8 cellular contexts compared by ENCODE assay signal in the genomic region with DNA sequence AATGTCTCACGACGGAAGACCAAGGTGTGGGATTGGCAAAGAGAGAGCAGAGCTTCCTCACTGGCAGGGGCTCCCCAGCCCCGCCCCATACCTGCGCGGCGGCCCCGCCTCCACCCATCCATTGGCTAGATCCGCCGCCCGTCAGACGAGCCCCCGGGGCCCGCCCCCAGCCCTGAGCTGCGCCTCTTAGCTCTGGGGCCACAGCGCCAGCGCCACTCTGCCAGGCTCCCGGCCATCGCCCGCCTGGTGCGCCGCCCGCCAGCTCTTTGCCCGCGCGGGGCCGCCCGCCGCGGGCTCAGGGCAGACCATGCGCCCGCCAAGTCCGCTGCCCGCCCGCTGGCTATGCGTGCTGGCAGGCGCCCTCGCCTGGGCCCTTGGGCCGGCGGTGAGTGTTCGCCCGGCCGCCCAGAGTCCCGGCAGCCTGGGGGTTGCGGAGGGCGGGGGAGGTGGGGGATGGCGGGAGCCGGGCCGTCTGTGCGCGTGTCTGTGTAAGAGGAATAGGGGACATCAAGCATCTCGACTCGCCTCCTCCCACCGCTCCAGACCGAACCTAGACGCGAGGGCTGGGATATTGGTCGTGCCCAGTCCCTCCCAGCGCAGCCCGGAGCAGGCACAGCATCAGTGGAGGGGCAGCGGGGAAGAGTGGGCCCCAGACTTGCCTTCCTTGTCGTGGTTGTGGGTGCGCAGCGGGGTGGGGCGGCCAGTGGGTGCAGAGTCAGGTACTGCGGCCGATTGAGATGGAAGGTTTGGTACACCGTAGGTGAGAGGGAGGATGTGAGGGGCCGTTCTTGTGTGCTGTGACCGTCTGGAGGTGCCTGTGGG. TPM values are rescaled to one million over a fixed set of nuclear protein-coding genes. Genes with fewer than 3 reads are reported as not detected.
A peak's percentile ranks its signal among the peaks of the same experiment; 100 is the strongest.
DNase-seq lines count a peak whose midpoint lies in the region; ATAC-seq and TF ChIP-seq lines count a peak whose summit lies in the region.

Gene VIPR1, plus strand, starts transcription at position 215 of the 822 bp plus-strand sequence. Its CDS starts 93 bp downstream, at position 308.

- TF ChIP-seq CTCF in Peyer's patch (IDR thresholded peaks at IDR 0.05) (no peak), gastroesophageal sphincter (IDR thresholded peaks at IDR 0.05) (no peak), neutrophil (IDR thresholded peaks at IDR 0.05) (no peak)

- DNase-seq in Caki2 (ENCODE audit: low read depth) (peak; percentile 63), HUDEP-2 (lab: John Stamatoyannopoulos, UW; ENCODE audit: unreplicated experiment in 76 of 76) (peak in 51 of 76 experiments; percentile 2 to 70 (median 46)), Peyer's patch (peak; percentile 93 to 97 (median 96)), substantia nigra (lab: John Stamatoyannopoulos, UW) (peak in 43 of 49 donors; percentile 13 to 92 (median 60))
- peak; percentile 88 for DNase-seq in activated T-helper 9 cell treated with anti-CD3 and anti-CD28 coated beads, Interleukin-2, amount 50 U/mL, for 16 hours (ENCODE audit: low read depth)

- H3K36me3 ChIP-seq in Peyer's patch (no peaks in the 10 kb centered on the region), gastroesophageal sphincter (no peaks in the 10 kb centered on the region), neutrophil (no peaks in the 10 kb centered on the region)

- H3K4me3 ChIP-seq in Peyer's patch: peak within 1 kb of the TSS; percentile 52 to 80 (median 65)
- peak within 1 kb of the TSS; percentile 18 to 58 for H3K4me3 ChIP-seq in gastroesophageal sphincter
- H3K4me3 ChIP-seq in neutrophil (ENCODE audit: low read depth in 1 of 2, low read length in 1 of 2): peak within 1 kb of the TSS; percentile 54 to 60

- in situ Hi-C loops in Caki2 (cut with HindIII; ENCODE audit: low pct_unique_long_range_greater_than_20kb, low sequenced_read_pairs): no loop called here

- H3K4me1 ChIP-seq in Peyer's patch (peaks cover 0 to 44% (median 10%) of the 10 kb centered on the region in 4 donors), gastroesophageal sphincter (peaks cover 0 to 22% (median 11%) of the 10 kb centered on the region in 3 donors), neutrophil (ENCODE audit: control insufficient read depth in 1 of 2, insufficient read depth in 1 of 2, low read depth in 1 of 2, low read length in 1 of 2) (peaks cover 18 to 20% of the 10 kb centered on the region in 2 experiments)

- TF ChIP-seq EP300 in gastroesophageal sphincter (IDR thresholded peaks at IDR 0.05): no peak

- peak; percentile 89 for ATAC-seq in GM21367 (IDR thresholded peaks at IDR 0.05; ENCODE audit: unreplicated experiment)
- ATAC-seq in gastroesophageal sphincter: peak; percentile 73

- H3K27me3 ChIP-seq in Peyer's patch (no peaks in the 10 kb centered on the region), gastroesophageal sphincter (peaks cover 57% of the 10 kb centered on the region), neutrophil (peaks cover 73% of the 10 kb centered on the region)

- 12% methylated on average over 8 of the region's 69 CpGs; no CpG with 5 or more reads in 1 of the 2 donors for WGBS in gastroesophageal sphincter (ENCODE audit: low coverage in 1 of 2), 2 donors

- TF ChIP-seq POLR2A in Peyer's patch (IDR thresholded peaks at IDR 0.05) (peak; percentile 88 to 97), gastroesophageal sphincter (IDR thresholded peaks at IDR 0.05) (peak in 1 of 2 donors; percentile 21)

- H3K27ac ChIP-seq in Peyer's patch: peak within 1 kb of the TSS; percentile 69 to 95 (median 80)
- H3K27ac ChIP-seq in gastroesophageal sphincter: peak within 1 kb of the TSS in 1 of 4 donors; percentile 21
- H3K27ac ChIP-seq in neutrophil: no peak within 1 kb of the TSS
- no peak within 1 kb of the TSS for H3K27ac ChIP-seq in substantia nigra (ENCODE audit: low read depth, low read length, poor library complexity, severe bottlenecking)

- H3K9me3 ChIP-seq in Peyer's patch (no peaks in the 10 kb centered on the region), gastroesophageal sphincter (no peaks in the 10 kb centered on the region), neutrophil (no peaks in the 10 kb centered on the region)

RNA-seq across cellular contexts. Expression of gene VIPR1, which starts in this region (rescaled TPM):
- total RNA-seq in Caki2 (2014; rRNA removed; shearing (Covaris generic); ENCODE audit: low replicate concordance): not detected in 2 replicates
- total RNA-seq in Peyer's patch (100 to 1,000 TPM in 3 of 4 donors, 10 to 100 TPM in 1; 52.8 to 320 (median 270) TPM), gastroesophageal sphincter (1 to 10 TPM; 3.8 to 9.5 (median 5.9) TPM)

Comparison
In these comparisons a context has a peak if more than half of its experiments do, and no peak if none do; other contexts are left out.
1. RNA of gene VIPR1 (total RNA-seq): 52.8 to 320 TPM in Peyer's patch; 3.8 to 9.5 TPM in gastroesophageal sphincter and not detected in Caki2; every median in the first group is over 4 times any median in the second.
2. Peak in DNase-seq in Caki2; RNA of the gene not detected or under 1 TPM.
3. DNase-seq: peak in every context shown above with its lines; median percentile 96 in Peyer's patch; 88 in activated T-helper 9 cell treated with anti-CD3 and anti-CD28 coated beads, Interleukin-2, amount 50 U/mL, for 16 hours; 63 in Caki2; 60 in substantia nigra; 46 in HUDEP-2.
4. H3K27ac ChIP-seq: peak in Peyer's patch (4 of 4); none in neutrophil (single experiment) and substantia nigra (single experiment).
5. Peak in every context shown above with its lines, with median percentiles within 50 percentile points of each other: H3K4me3 ChIP-seq.